12 cellular contexts compared by ENCODE assay signal in the genomic region with DNA sequence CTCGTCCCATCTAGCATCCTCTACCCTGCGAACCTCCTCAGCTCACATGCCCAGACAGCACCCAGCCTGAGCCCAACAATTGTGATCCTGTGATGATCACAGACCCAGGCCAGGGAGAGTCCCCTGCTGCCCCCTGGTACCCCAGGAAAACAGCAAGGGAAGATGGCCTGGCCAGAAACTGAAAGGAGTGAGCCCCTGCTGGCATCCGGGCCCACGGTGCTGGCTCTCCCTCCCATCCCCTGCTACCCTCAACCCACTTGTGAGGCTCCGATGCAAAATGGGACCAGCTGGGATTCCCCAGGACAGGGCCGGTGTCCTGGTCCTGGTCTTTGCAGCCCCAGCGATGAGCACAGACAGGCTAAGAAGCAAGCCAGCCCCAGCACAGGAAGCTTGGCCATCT. TPM values are rescaled to one million over a fixed set of nuclear protein-coding genes. Genes with fewer than 3 reads are reported as not detected.
A peak's percentile ranks its signal among the peaks of the same experiment; 100 is the strongest.
DNase-seq lines count a peak whose midpoint lies in the region; ATAC-seq and TF ChIP-seq lines count a peak whose summit lies in the region.
"Had no signal": no experiment of that assay in that cellular context is flagged by ENCODE, and none has a peak within 500 bp of the region (broad histone marks: within the 10 kb centered on the region; RNA-seq: fewer than 3 reads in every experiment).

No MANE protein-coding gene starts in this region.

- peak overlapping the region; percentile 52 for H4K91ac ChIP-seq in mesenchymal stem cell (ENCODE audit: low read length)

- no peak for ATAC-seq in activated naive CD8-positive, alpha-beta T cell treated with anti-CD3 and anti-CD28 coated beads, Interleukin-2, amount 10 ng/mL, durations not matched to agents 7 days and 5 days (ENCODE audit: low read depth)

- no peak overlapping the region for H3K18ac ChIP-seq in mesenchymal stem cell (ENCODE audit: low read depth in 1 of 2, low read length in 2 of 2)

- H3K4me1 Mint-ChIP-seq in CD8-positive, alpha-beta memory T cell, result peaks cover 82 to 98% (median 95%) of the 10 kb centered on the region in 3 donors
- peaks cover 72% of the 10 kb centered on the region for H3K4me1 Mint-ChIP-seq in activated naive CD8-positive, alpha-beta T cell treated with anti-CD3 and anti-CD28 coated beads, Interleukin-2, amount 10 ng/mL, durations not matched to agents 7 days and 5 days

- H2BK5ac ChIP-seq in mesenchymal stem cell (ENCODE audit: low read depth, low read length, poor library complexity, severe bottlenecking), result no peak overlapping the region

- no peak overlapping the region for H2BK15ac ChIP-seq in mesenchymal stem cell (ENCODE audit: low read depth, poor library complexity, severe bottlenecking)

- DNase-seq in A673 (ENCODE audit: low spot score) (no peak), mesenchymal stem cell (no peak), retina (no peak), NCI-H345 treated with DMSO at 0.1 percent for 48 hours (lab: John Stamatoyannopoulos, UW; ENCODE audit: unreplicated experiment) (no peak), NCI-H1930 (lab: John Stamatoyannopoulos, UW) (no peak), ecto neural progenitor cell (ENCODE audit: low spot score) (no peak)
- no peak for DNase-seq in CD8-positive, alpha-beta memory T cell
- DNase-seq in activated naive CD8-positive, alpha-beta T cell treated with anti-CD3 and anti-CD28 coated beads, Interleukin-2, amount 10 ng/mL, durations not matched to agents 7 days and 5 days, result no peak
- DNase-seq: NCI-H2081 treated with DMSO at 0.1 percent for 48 hours, SJCRH30 had no signal

- H2BK120ac ChIP-seq in mesenchymal stem cell (ENCODE audit: low read depth, low read length), result no peak overlapping the region

- H3K4me2 ChIP-seq in mesenchymal stem cell (ENCODE audit: low read length, poor library complexity, severe bottlenecking), result no peak overlapping the region

- no peaks in the 10 kb centered on the region for H3K27me3 Mint-ChIP-seq in CD8-positive, alpha-beta memory T cell
- H3K27me3 Mint-ChIP-seq in activated naive CD8-positive, alpha-beta T cell treated with anti-CD3 and anti-CD28 coated beads, Interleukin-2, amount 10 ng/mL, durations not matched to agents 7 days and 5 days, result no peaks in the 10 kb centered on the region

- no peaks in the 10 kb centered on the region for H3K27me3 ChIP-seq in A673 (replicated peaks; ENCODE audit: insufficient read depth, low read depth, low read length, poor library complexity)
- no peaks in the 10 kb centered on the region for H3K27me3 ChIP-seq in CD8-positive, alpha-beta memory T cell (ENCODE audit: insufficient read depth, low read length, poor library complexity, severe bottlenecking)
- no peaks in the 10 kb centered on the region for H3K27me3 ChIP-seq in mesenchymal stem cell (ENCODE audit: control insufficient read depth in 1 of 2, insufficient read depth in 1 of 2, low read length in 2 of 2)
- H3K27me3 ChIP-seq: SJCRH30 had no signal

- H3K27ac ChIP-seq in A673 (ENCODE audit: low read depth, low read length, poor library complexity, severe bottlenecking) (peak overlapping the region; percentile 66), mesenchymal stem cell (ENCODE audit: low read length, poor library complexity, severe bottlenecking) (no peak overlapping the region)
- no peak overlapping the region for H3K27ac ChIP-seq in CD8-positive, alpha-beta memory T cell (ENCODE audit: low read depth, low read length)
- H3K27ac ChIP-seq: HL-60, prostate gland, SJCRH30 had no signal

- no peak for TF ChIP-seq CTCF in A673 (conservative IDR thresholded peaks at IDR 0.05; ENCODE audit: low read depth, low read length)

- CTCF ChIA-PET in A673 (lab: Charles Lee), result no interaction called here
- CTCF ChIA-PET in CD8-positive, alpha-beta memory T cell (lab: Charles Lee), result no interaction called here

- peak overlapping the region in 7 of 8 donors; percentile 90 to 99 (median 98) for H3K27ac Mint-ChIP-seq in CD8-positive, alpha-beta memory T cell
- peak overlapping the region; percentile 77 for H3K27ac Mint-ChIP-seq in activated naive CD8-positive, alpha-beta T cell treated with anti-CD3 and anti-CD28 coated beads, Interleukin-2, amount 10 ng/mL, durations not matched to agents 7 days and 5 days

- H2AFZ ChIP-seq in mesenchymal stem cell (ENCODE audit: low read depth, low read length), result no peak overlapping the region

- no peak overlapping the region for H4K8ac ChIP-seq in mesenchymal stem cell (ENCODE audit: low read length)

- POLR2A ChIA-PET in A673 (lab: Charles Lee; ENCODE audit: low non-redundant PET), result no interaction called here
- POLR2A ChIA-PET in CD8-positive, alpha-beta memory T cell (lab: Charles Lee), result no interaction called here
- POLR2A ChIA-PET in activated naive CD8-positive, alpha-beta T cell treated with anti-CD3 and anti-CD28 coated beads, Interleukin-2, amount 10 ng/mL, durations not matched to agents 7 days and 5 days (lab: Charles Lee), result no interaction called here

- BruUV-seq in A673 (replicated peaks; lab: Mats Ljungman, UMichigan), result no TSS peak

- H3K4me3 ChIP-seq in A673 (ENCODE audit: low read depth, low read length, poor library complexity, severe bottlenecking) (no peak overlapping the region), mesenchymal stem cell (ENCODE audit: insufficient read depth in 1 of 2, low read depth in 1 of 2, low read length in 2 of 2) (no peak overlapping the region)
- H3K4me3 ChIP-seq in CD8-positive, alpha-beta memory T cell (ENCODE audit: low read length), result no peak overlapping the region
- H3K4me3 ChIP-seq: prostate gland, SJCRH30 had no signal

- H3K9me3 ChIP-seq in A673 (ENCODE audit: low read depth, low read length, poor library complexity, severe bottlenecking) (no peaks in the 10 kb centered on the region), mesenchymal stem cell (ENCODE audit: control insufficient read depth, low read length) (no peaks in the 10 kb centered on the region)
- H3K9me3 ChIP-seq in CD8-positive, alpha-beta memory T cell (ENCODE audit: low read length), result no peaks in the 10 kb centered on the region
- H3K9me3 ChIP-seq: prostate gland, SJCRH30 had no signal

- H3K79me1 ChIP-seq in mesenchymal stem cell (replicated peaks; ENCODE audit: low read length, poor library complexity, severe bottlenecking), result peaks cover 9% of the 10 kb centered on the region

- 94% methylated on average over 7 of the region's 7 CpGs for WGBS in mesenchymal stem cell

- peaks cover 48% of the 10 kb centered on the region for H3K4me1 ChIP-seq in A673 (ENCODE audit: insufficient read depth, low read length, poor library complexity, severe bottlenecking)
- H3K4me1 ChIP-seq in CD8-positive, alpha-beta memory T cell (ENCODE audit: insufficient read depth, low read length), result peaks cover 91% of the 10 kb centered on the region
- H3K4me1 ChIP-seq in mesenchymal stem cell (ENCODE audit: control insufficient read depth, insufficient read depth, low read depth, low read length), result peaks cover 48% of the 10 kb centered on the region

- H2AK5ac ChIP-seq in mesenchymal stem cell (ENCODE audit: low read length, severe bottlenecking), result no peak overlapping the region

- no peaks in the 10 kb centered on the region for H3K36me3 ChIP-seq in A673 (ENCODE audit: insufficient read depth, low read length, poor library complexity, severe bottlenecking)
- no peaks in the 10 kb centered on the region for H3K36me3 ChIP-seq in CD8-positive, alpha-beta memory T cell (ENCODE audit: insufficient read depth, low read length)
- H3K36me3 ChIP-seq in mesenchymal stem cell (ENCODE audit: control insufficient read depth in 1 of 2, insufficient read depth in 2 of 2, low read depth in 1 of 2, low read length in 2 of 2), result peaks cover 10 to 28% of the 10 kb centered on the region in 2 experiments
- H3K36me3 ChIP-seq: prostate gland had no signal

- peaks cover 0 to 30% (median 3%) of the 10 kb centered on the region in 3 donors for H3K36me3 Mint-ChIP-seq in CD8-positive, alpha-beta memory T cell
- H3K36me3 Mint-ChIP-seq in activated naive CD8-positive, alpha-beta T cell treated with anti-CD3 and anti-CD28 coated beads, Interleukin-2, amount 10 ng/mL, durations not matched to agents 7 days and 5 days, result peaks cover 3% of the 10 kb centered on the region

- H2BK12ac ChIP-seq in mesenchymal stem cell (ENCODE audit: low read length in 2 of 2), result peak overlapping the region in 1 of 2 experiments; percentile 11

- H3K9ac ChIP-seq in mesenchymal stem cell (ENCODE audit: low read length), result no peak overlapping the region

- peak overlapping the region in 1 of 2 experiments; percentile 58 for H3K14ac ChIP-seq in mesenchymal stem cell (ENCODE audit: low read length in 2 of 2)

- no peak overlapping the region for H3K4ac ChIP-seq in mesenchymal stem cell (ENCODE audit: low read depth in 1 of 2, low read length in 2 of 2)

- no peaks in the 10 kb centered on the region for H3K9me3 Mint-ChIP-seq in CD8-positive, alpha-beta memory T cell
- no peaks in the 10 kb centered on the region for H3K9me3 Mint-ChIP-seq in activated naive CD8-positive, alpha-beta T cell treated with anti-CD3 and anti-CD28 coated beads, Interleukin-2, amount 10 ng/mL, durations not matched to agents 7 days and 5 days

- peak overlapping the region in 2 of 7 donors; percentile 12 to 19 for H3K4me3 Mint-ChIP-seq in CD8-positive, alpha-beta memory T cell
- no peak overlapping the region for H3K4me3 Mint-ChIP-seq in activated naive CD8-positive, alpha-beta T cell treated with anti-CD3 and anti-CD28 coated beads, Interleukin-2, amount 10 ng/mL, durations not matched to agents 7 days and 5 days

- peak overlapping the region in 1 of 2 experiments; percentile 51 for H3K23ac ChIP-seq in mesenchymal stem cell (ENCODE audit: low read length in 2 of 2)

- intact Hi-C loops in A673 (cut with micrococcal nuclease; ENCODE audit: unreplicated experiment), result no loop called here

RNA-seq across cellular contexts. Expression of a gene that starts 14.1 kb away (rescaled TPM):
- total RNA-seq in A673 (2021), result 126 and 130 TPM in 2 replicates
- total RNA-seq in CD8-positive, alpha-beta memory T cell, result 10 to 100 TPM; 94.8 to 97.6 TPM
- polyA plus RNA-seq in CD8-positive, alpha-beta memory T cell, result 9.7 TPM
- 100 to 1,000 TPM; 104 to 108 TPM for total RNA-seq in activated naive CD8-positive, alpha-beta T cell treated with anti-CD3 and anti-CD28 coated beads, Interleukin-2, amount 10 ng/mL, durations not matched to agents 7 days and 5 days
- polyA plus RNA-seq in mesenchymal stem cell (2013, experiment 1 of 2), result 80.2 TPM
- polyA plus RNA-seq in mesenchymal stem cell (2013, experiment 2 of 2), result 75.1 TPM

RNA-seq across cellular contexts. Expression of a gene that starts 49.8 kb away (rescaled TPM):
- 0.92 and 1.7 TPM in 2 replicates for total RNA-seq in A673 (2021)
- 1 to 10 TPM; 5.3 to 7.3 TPM for total RNA-seq in CD8-positive, alpha-beta memory T cell
- polyA plus RNA-seq in CD8-positive, alpha-beta memory T cell, result 2.7 TPM
- total RNA-seq in activated naive CD8-positive, alpha-beta T cell treated with anti-CD3 and anti-CD28 coated beads, Interleukin-2, amount 10 ng/mL, durations not matched to agents 7 days and 5 days, result 10 to 100 TPM; 25.0 to 28.8 TPM
- 2.4 TPM for polyA plus RNA-seq in mesenchymal stem cell (2013, experiment 1 of 2)
- polyA plus RNA-seq in mesenchymal stem cell (2013, experiment 2 of 2), result 2.3 TPM

RNA-seq across cellular contexts. Expression of a gene that starts 59.2 kb away (rescaled TPM):
- 0.67 and 1.7 TPM in 2 replicates for total RNA-seq in A673 (2021)
- 1 to 10 TPM; 4.0 to 4.1 TPM for total RNA-seq in CD8-positive, alpha-beta memory T cell
- polyA plus RNA-seq in CD8-positive, alpha-beta memory T cell, result 6.3 TPM
- 10 to 100 TPM; 15.6 to 17.5 TPM for total RNA-seq in activated naive CD8-positive, alpha-beta T cell treated with anti-CD3 and anti-CD28 coated beads, Interleukin-2, amount 10 ng/mL, durations not matched to agents 7 days and 5 days
- 3.1 TPM for polyA plus RNA-seq in mesenchymal stem cell (2013, experiment 1 of 2)
- 2.4 TPM for polyA plus RNA-seq in mesenchymal stem cell (2013, experiment 2 of 2)
